Comparison of ENCODE assay signal across 8 cellular contexts in genomic region chr11:32893947-32894827, GRCh38. TPM values are rescaled to one million over a fixed set of nuclear protein-coding genes. Genes with fewer than 3 reads are reported as not detected.
DNase-seq lines count a peak whose midpoint lies in the region; ATAC-seq and TF ChIP-seq lines count a peak whose summit lies in the region.

No MANE protein-coding gene starts in this region.

- H3K27me3 Mint-ChIP-seq in activated T-cell treated with anti-CD3 and anti-CD28 coated beads, Interleukin-2, amount 50 U/mL, for 4 hours (ENCODE audit: low read depth), result no peaks in the 10 kb centered on the region
- H3K27me3 Mint-ChIP-seq in nephron progenitor cell (ENCODE audit: low read depth, poor library complexity), result no peaks in the 10 kb centered on the region

- peak overlapping the region; percentile 95 for H3K4me3 Mint-ChIP-seq in activated T-cell treated with anti-CD3 and anti-CD28 coated beads, Interleukin-2, amount 50 U/mL, for 4 hours
- peak overlapping the region; percentile 95 for H3K4me3 Mint-ChIP-seq in nephron progenitor cell

- ATAC-seq in HG03378 (IDR thresholded peaks at IDR 0.05; ENCODE audit: unreplicated experiment) (peak; percentile 35), HG03280 (IDR thresholded peaks at IDR 0.05; ENCODE audit: unreplicated experiment) (no peak), GM21367 (IDR thresholded peaks at IDR 0.05; ENCODE audit: unreplicated experiment) (no peak)
- peak in 1 of 2 donors; percentile 15 for ATAC-seq in activated T-cell treated with anti-CD3 and anti-CD28 coated beads, Interleukin-2, amount 50 U/mL, for 4 hours

- H3K4me1 Mint-ChIP-seq in activated T-cell treated with anti-CD3 and anti-CD28 coated beads, Interleukin-2, amount 50 U/mL, for 4 hours (ENCODE audit: low read depth), result peaks cover 35% of the 10 kb centered on the region
- peaks cover 62% of the 10 kb centered on the region for H3K4me1 Mint-ChIP-seq in nephron progenitor cell

- H3K36me3 Mint-ChIP-seq in activated T-cell treated with anti-CD3 and anti-CD28 coated beads, Interleukin-2, amount 50 U/mL, for 4 hours (ENCODE audit: insufficient read depth), result peaks cover 2% of the 10 kb centered on the region
- peaks cover 35% of the 10 kb centered on the region for H3K36me3 Mint-ChIP-seq in nephron progenitor cell (ENCODE audit: low read depth)

- no peaks in the 10 kb centered on the region for H3K9me3 Mint-ChIP-seq in activated T-cell treated with anti-CD3 and anti-CD28 coated beads, Interleukin-2, amount 50 U/mL, for 4 hours
- peaks cover 12% of the 10 kb centered on the region for H3K9me3 Mint-ChIP-seq in nephron progenitor cell

- TF ChIP-seq CTCF in nephron progenitor cell (IDR thresholded peaks at IDR 0.05), result no peak

- DNase-seq in DMS79 (lab: John Stamatoyannopoulos, UW) (peak; percentile 85), NCI-H526 (lab: John Stamatoyannopoulos, UW) (peak; percentile 89 to 91), foreskin melanocyte (peak; percentile 33), nephron progenitor cell (peak; percentile 14)
- no peak for DNase-seq in activated T-cell treated with anti-CD3 and anti-CD28 coated beads, Interleukin-2, amount 50 U/mL, for 4 hours

- H3K27ac Mint-ChIP-seq in nephron progenitor cell, result peak overlapping the region; percentile 99

RNA-seq across cellular contexts. Expression of gene QSER1, which starts 1.6 kb away (rescaled TPM):
- total RNA-seq in activated T-cell treated with anti-CD3 and anti-CD28 coated beads, Interleukin-2, amount 50 U/mL, for 4 hours, result 10 to 100 TPM in 1 of 3 donors, 1 to 10 TPM in 2; 9.0 to 10.4 (median 9.2) TPM
